Comparison of ENCODE assay signal across 9 cellular contexts in genomic region chr1:2314297-2314802, GRCh38.
DNase-seq lines count a peak whose midpoint lies in the region; ATAC-seq, FAIRE-seq and TF ChIP-seq lines count a peak whose summit lies in the region.
"Had no signal": no experiment of that assay in that cellular context is flagged by ENCODE, and none has a peak within 500 bp of the region (broad histone marks: within the 10 kb centered on the region; RNA-seq: fewer than 3 reads in every experiment).

No MANE protein-coding gene starts in this region.

- H3K27me3 ChIP-seq in A673 (replicated peaks; ENCODE audit: insufficient read depth, low read depth, low read length, poor library complexity) (no peaks in the 10 kb centered on the region), H7 (ENCODE audit: control insufficient read depth, insufficient read depth, low read length) (no peaks in the 10 kb centered on the region)

- H3K36me3 ChIP-seq in A673 (ENCODE audit: insufficient read depth, low read length, poor library complexity, severe bottlenecking) (peaks cover 3% of the 10 kb centered on the region), H7 (replicated peaks; ENCODE audit: control insufficient read depth, insufficient read depth, low read length) (no peaks in the 10 kb centered on the region)

- no peak for TF ChIP-seq CTCF in A673 (conservative IDR thresholded peaks at IDR 0.05; ENCODE audit: low read depth, low read length)

- no peak for FAIRE-seq in GM12892 (lab: Jason Lieb, UNC)
- FAIRE-seq: colon had no signal

- intact Hi-C loops in A673 (cut with micrococcal nuclease; ENCODE audit: unreplicated experiment) (loop anchor here (10.0 kb wide), 1 partner anchor 120 kb away; the partner anchor contains the start of gene FAAP20), left ventricle myocardium superior (cut with micrococcal nuclease) (no loop called here)

- ATAC-seq in left ventricle myocardium superior (peak; percentile 34), HG03521 (IDR thresholded peaks at IDR 0.05; ENCODE audit: unreplicated experiment) (no peak), HG03457 (IDR thresholded peaks at IDR 0.05; ENCODE audit: unreplicated experiment) (no peak)

- no TSS peak for BruUV-seq in A673 (replicated peaks; lab: Mats Ljungman, UMichigan)

- POLR2A ChIA-PET in A673 (lab: Charles Lee; ENCODE audit: low non-redundant PET): no interaction called here

- H3K4me1 ChIP-seq in A673 (ENCODE audit: insufficient read depth, low read length, poor library complexity, severe bottlenecking): peaks cover 58% of the 10 kb centered on the region

- DNase-seq in A673 (ENCODE audit: low spot score) (peak; percentile 82), H7 (peak; percentile 98), amniotic epithelial cell (ENCODE audit: low read depth) (peak; percentile 66), left ventricle myocardium superior (peak; percentile 81), renal cortical epithelial cell (ENCODE audit: low read depth) (peak; percentile 16), GM12892 (ENCODE audit: insufficient read length) (no peak)

- CTCF ChIA-PET in A673 (lab: Charles Lee): interaction anchor here (0.7 kb wide), 1 partner anchor 120 kb away, joined by 3 read pairs; the partner anchor contains the start of gene FAAP20

- peak overlapping the region; percentile 48 for H3K4me3 ChIP-seq in A673 (ENCODE audit: low read depth, low read length, poor library complexity, severe bottlenecking)
- H3K4me3 ChIP-seq in H7 (ENCODE audit: insufficient read depth, low read depth, low read length): peak overlapping the region; percentile 50

- no peaks in the 10 kb centered on the region for H3K9me3 ChIP-seq in A673 (ENCODE audit: low read depth, low read length, poor library complexity, severe bottlenecking)

- H3K27ac ChIP-seq in A673 (ENCODE audit: low read depth, low read length, poor library complexity, severe bottlenecking): peak overlapping the region; percentile 88

- TF ChIP-seq POLR2A in GM12892 (IDR thresholded peaks at IDR 0.05; ENCODE audit: low read depth, low read length): no peak
